9 cellular contexts compared by ENCODE assay signal in the genomic region with DNA sequence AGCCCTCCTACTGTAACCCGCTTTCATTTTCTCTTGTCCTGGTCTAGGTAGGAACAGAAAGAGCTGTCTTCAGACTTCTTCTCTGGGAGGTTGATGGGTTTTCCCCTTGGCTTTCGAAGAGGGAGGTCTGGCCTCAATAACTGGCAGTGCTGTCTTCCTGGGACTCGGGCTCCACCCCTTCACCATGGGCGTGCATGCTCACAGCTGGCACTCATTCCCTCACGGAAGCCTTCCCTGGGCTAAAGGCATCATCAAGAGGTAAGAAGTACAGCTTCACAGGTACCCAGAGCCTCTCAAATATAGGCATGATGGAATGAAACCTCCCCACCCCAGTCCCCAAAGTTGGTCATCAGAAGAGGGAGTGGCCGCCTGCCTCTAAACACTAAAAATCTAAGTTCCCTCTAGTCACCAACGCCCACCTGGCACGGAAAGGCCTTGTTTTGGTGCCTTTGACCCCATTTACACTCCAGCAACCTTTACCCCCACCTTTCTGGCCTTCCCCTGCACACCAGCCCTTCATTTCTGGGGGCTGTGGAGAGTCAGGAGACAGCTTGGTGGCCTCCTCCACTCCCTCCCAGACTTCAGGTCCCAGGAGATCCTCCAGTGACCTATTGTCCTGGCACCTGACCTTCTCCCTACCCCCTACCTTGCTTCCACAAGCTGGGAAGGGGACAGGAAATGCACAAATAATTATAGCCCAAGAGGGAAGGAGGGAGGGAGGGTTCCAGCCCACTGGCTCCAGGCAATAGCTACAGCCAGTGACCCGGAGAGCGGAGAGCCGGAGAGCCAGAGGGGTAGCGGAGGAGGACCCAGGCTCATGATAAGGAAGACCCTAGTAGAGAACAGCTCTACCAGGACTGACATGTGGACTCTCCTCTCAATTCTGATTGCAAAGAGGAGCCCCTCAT. TPM values are rescaled to one million over a fixed set of nuclear protein-coding genes. Genes with fewer than 3 reads are reported as not detected.
A peak's percentile ranks its signal among the peaks of the same experiment; 100 is the strongest.
DNase-seq lines count a peak whose midpoint lies in the region; ATAC-seq and TF ChIP-seq lines count a peak whose summit lies in the region.
"Had no signal": no experiment of that assay in that cellular context is flagged by ENCODE, and none has a peak within 500 bp of the region (broad histone marks: within the 10 kb centered on the region; RNA-seq: fewer than 3 reads in every experiment).

No MANE protein-coding gene starts in this region.

- no peak for TF ChIP-seq CTCF in lung (IDR thresholded peaks at IDR 0.05; ENCODE audit: control extremely low read depth, extremely low read depth)

- H3K4me1 Mint-ChIP-seq in T-helper 2 cell treated with Interferon-gamma antibody and Interleukin-4, amounts not matched to agents 5 μg/mL and 100 μg/mL, for 36 hours (ENCODE audit: low read depth): peaks cover 26% of the 10 kb centered on the region

- H3K27me3 Mint-ChIP-seq in T-helper 2 cell treated with Interferon-gamma antibody and Interleukin-4, amounts not matched to agents 5 μg/mL and 100 μg/mL, for 36 hours (ENCODE audit: low read depth): peaks cover 5% of the 10 kb centered on the region

- H3K4me3 Mint-ChIP-seq in T-helper 2 cell treated with Interferon-gamma antibody and Interleukin-4, amounts not matched to agents 5 μg/mL and 100 μg/mL, for 36 hours: no peak overlapping the region

- H3K4me1 ChIP-seq in lung (ENCODE audit: control insufficient read depth in 2 of 2, insufficient read depth in 2 of 2, low read length in 2 of 2) (peaks cover 11 to 29% of the 10 kb centered on the region in 2 donors), aorta (ENCODE audit: control insufficient read depth in 1 of 2, insufficient read depth in 2 of 2, low read length in 2 of 2) (peaks cover 2 to 4% of the 10 kb centered on the region in 2 donors)

- H3K27me3 ChIP-seq in lung (ENCODE audit: control insufficient read depth, insufficient read depth) (no peaks in the 10 kb centered on the region), aorta (ENCODE audit: control insufficient read depth in 1 of 2, insufficient read depth in 2 of 2, low read length in 1 of 2) (no peaks in the 10 kb centered on the region)

- H3K9me3 Mint-ChIP-seq in T-helper 2 cell treated with Interferon-gamma antibody and Interleukin-4, amounts not matched to agents 5 μg/mL and 100 μg/mL, for 36 hours: no peaks in the 10 kb centered on the region

- H3K9me3 ChIP-seq in lung (ENCODE audit: control insufficient read depth in 2 of 2, insufficient read depth in 1 of 2, low read length in 1 of 2) (no peaks in the 10 kb centered on the region), aorta (ENCODE audit: control insufficient read depth, low read length) (no peaks in the 10 kb centered on the region)

- DNase-seq in activated T-cell treated with anti-CD3 and anti-CD28 coated beads for 24 hours (ENCODE audit: low read depth) (peak; percentile 17), activated T-cell treated with anti-CD3 and anti-CD28 coated beads for 4 hours (no peak), lung (ENCODE audit: low spot score) (no peak), aorta (no peak), epidermal melanocyte (ENCODE audit: insufficient read length, low spot score) (no peak), NCI-H748 treated with DMSO at 0.1 percent for 48 hours (lab: John Stamatoyannopoulos, UW) (no peak)
- DNase-seq in T-helper 2 cell treated with Interferon-gamma antibody and Interleukin-4, amounts not matched to agents 5 μg/mL and 100 μg/mL, for 36 hours (ENCODE audit: low spot score): peak; percentile 40

- no peak overlapping the region for H3K4me3 ChIP-seq in lung
- H3K4me3 ChIP-seq in aorta (ENCODE audit: low read length in 2 of 2): no peak overlapping the region

- peaks cover 0 to 7% of the 10 kb centered on the region in 2 donors for H3K36me3 ChIP-seq in lung (ENCODE audit: control insufficient read depth in 2 of 2, insufficient read depth in 2 of 2, low read length in 2 of 2)
- no peaks in the 10 kb centered on the region for H3K36me3 ChIP-seq in aorta (ENCODE audit: control insufficient read depth in 1 of 2, insufficient read depth in 2 of 2, low read length in 1 of 2)

- intact Hi-C loops in aorta (cut with DNase I): no loop called here

- H3K36me3 Mint-ChIP-seq in T-helper 2 cell treated with Interferon-gamma antibody and Interleukin-4, amounts not matched to agents 5 μg/mL and 100 μg/mL, for 36 hours (ENCODE audit: low read depth): no peaks in the 10 kb centered on the region

- H3K27ac ChIP-seq in lung (ENCODE audit: low read depth in 1 of 2, low read length in 1 of 2): peak overlapping the region; percentile 35 to 63
- H3K27ac ChIP-seq in aorta (ENCODE audit: low read depth in 1 of 2, low read length in 2 of 2): no peak overlapping the region

- WGBS in lung, 2 donors: 59 to 74% methylated on average over 12 of the region's 12 CpGs
- 76 to 80% methylated on average over 12 of the region's 12 CpGs for WGBS in aorta, 2 donors

- H3K27ac Mint-ChIP-seq in T-helper 2 cell treated with Interferon-gamma antibody and Interleukin-4, amounts not matched to agents 5 μg/mL and 100 μg/mL, for 36 hours: peak overlapping the region; percentile 3

- peak; percentile 70 for ATAC-seq in HG02642 (IDR thresholded peaks at IDR 0.05; ENCODE audit: poor library complexity, unreplicated experiment)
- ATAC-seq in lung (ENCODE audit: insufficient read depth, low FRiP score): no peak
- no peak for ATAC-seq in aorta (ENCODE audit: low FRiP score)

RNA-seq across cellular contexts. Expression of a gene that starts 2.8 kb away (rescaled TPM):
- total RNA-seq in lung: 10 to 100 TPM; 11.3 to 26.5 TPM
- polyA plus RNA-seq in lung: 10 to 100 TPM in 1 of 2 donors, 1 to 10 TPM in 1; 8.3 to 40.4 TPM
- total RNA-seq in aorta: 100 to 1,000 TPM in 1 of 2 donors, 10 to 100 TPM in 1; 39.2 to 139 TPM
- polyA plus RNA-seq in aorta: 100 to 1,000 TPM in 1 of 2 donors, 1 to 10 TPM in 1; 3.1 to 149 TPM

RNA-seq across cellular contexts. Expression of a gene that starts 17.1 kb away (rescaled TPM):
- total RNA-seq in lung: 10 to 100 TPM; 16.9 to 31.3 TPM
- polyA plus RNA-seq in lung: 10 to 100 TPM; 16.8 to 24.5 TPM
- 10 to 100 TPM; 35.7 to 51.3 TPM for total RNA-seq in aorta
- 10 to 100 TPM; 19.7 to 33.6 TPM for polyA plus RNA-seq in aorta

RNA-seq across cellular contexts. Expression of a gene that starts 30.6 kb away (rescaled TPM):
- total RNA-seq in lung (under 1 TPM in 1 of 2 donors, not detected in 1; 0.31 TPM), aorta (1 to 10 TPM in 1 of 2 donors, under 1 TPM in 1; 0.29 to 1.7 TPM)
- polyA plus RNA-seq in lung (under 1 TPM; 0.07 to 0.45 TPM), aorta (under 1 TPM in 1 of 2 donors, not detected in 1; 0.74 TPM)
- total RNA-seq: T-helper 2 cell treated with Interferon-gamma antibody and Interleukin-4, amounts not matched to agents 100 ng/mL and 5 ng/mL, for 36 hours had no signal

RNA-seq across cellular contexts. Expression of a gene that starts 50.1 kb away (rescaled TPM):
- total RNA-seq in lung: 10 to 100 TPM; 18.9 to 19.9 TPM
- polyA plus RNA-seq in lung: 10 to 100 TPM in 1 of 2 donors, 1 to 10 TPM in 1; 9.5 to 10.8 TPM
- total RNA-seq in aorta: 10 to 100 TPM; 18.6 to 22.7 TPM
- polyA plus RNA-seq in aorta: 1 to 10 TPM; 4.6 to 7.8 TPM

Comparison
In these comparisons a context has a peak if more than half of its experiments do, and no peak if none do; other contexts are left out.
1. DNase-seq: peak in activated T-cell treated with anti-CD3 and anti-CD28 coated beads for 24 hours (single experiment) and T-helper 2 cell treated with Interferon-gamma antibody and Interleukin-4, amounts not matched to agents 5 μg/mL and 100 μg/mL, for 36 hours (single experiment); none in activated T-cell treated with anti-CD3 and anti-CD28 coated beads for 4 hours (single experiment), lung (single experiment), aorta (0 of 2), epidermal melanocyte (single experiment) and NCI-H748 treated with DMSO at 0.1 percent for 48 hours (single experiment).
2. H3K27ac ChIP-seq: peak in lung (2 of 2); none in aorta (0 of 2).